In genomic region chr3:55017876-55018275, GRCh38 we compare ENCODE assay signal across 14 cellular contexts.
DNase-seq lines count a peak whose midpoint lies in the region; ATAC-seq and TF ChIP-seq lines count a peak whose summit lies in the region.
"Had no signal": no experiment of that assay in that cellular context is flagged by ENCODE, and none has a peak within 500 bp of the region (broad histone marks: within the 10 kb centered on the region; RNA-seq: fewer than 3 reads in every experiment).

No MANE protein-coding gene starts in this region.

- H3K4me2 ChIP-seq in neuronal stem cell (ENCODE audit: insufficient read depth, low read length, poor library complexity, severe bottlenecking): no peak overlapping the region
- no peak overlapping the region for H3K4me2 ChIP-seq in smooth muscle cell
- H3K4me2 ChIP-seq: BLaER1, GM23338 had no signal

- peaks cover 4% of the 10 kb centered on the region for H3K4me1 ChIP-seq in adipocyte (ENCODE audit: control insufficient read depth, insufficient read depth, low read length)
- peaks cover 3 to 11% of the 10 kb centered on the region in 2 donors for H3K4me1 ChIP-seq in neuronal stem cell (ENCODE audit: control insufficient read depth in 2 of 2, insufficient read depth in 1 of 2, low read depth in 1 of 2, low read length in 2 of 2)
- H3K4me1 ChIP-seq in smooth muscle cell (ENCODE audit: low read depth): no peaks in the 10 kb centered on the region
- no peaks in the 10 kb centered on the region for H3K4me1 ChIP-seq in right cardiac atrium (ENCODE audit: control insufficient read depth, insufficient read depth, low read length)
- H3K4me1 ChIP-seq: BLaER1 had no signal

- H4K91ac ChIP-seq in neuronal stem cell (ENCODE audit: low read depth, low read length, poor library complexity): no peak overlapping the region

- TF ChIP-seq CTCF in fibroblast of mammary gland (conservative IDR thresholded peaks at IDR 0.05; ENCODE audit: control insufficient read depth, insufficient read depth, low read depth, low read length): no peak
- TF ChIP-seq CTCF in smooth muscle cell (IDR thresholded peaks at IDR 0.05; ENCODE audit: borderline replicate concordance, insufficient read depth, poor library complexity, severe bottlenecking): no peak

- intact Hi-C loops in right cardiac atrium (cut with DNase I): no loop called here

- no peak overlapping the region for H2BK15ac ChIP-seq in neuronal stem cell (ENCODE audit: low read length)

- no peaks in the 10 kb centered on the region for H3K79me2 ChIP-seq in smooth muscle cell (ENCODE audit: low read depth)

- H4K20me1 ChIP-seq in smooth muscle cell (ENCODE audit: low read depth): no peaks in the 10 kb centered on the region
- H4K20me1 ChIP-seq: BLaER1 had no signal

- no peak overlapping the region for H2BK12ac ChIP-seq in neuronal stem cell (ENCODE audit: low read length)

- DNase-seq in adipocyte (ENCODE audit: low read depth) (peak; percentile 2), fibroblast of mammary gland (ENCODE audit: low read depth) (peak; percentile 44), neuronal stem cell (ENCODE audit: low spot score) (no peak), globus pallidus (ENCODE audit: low spot score) (no peak), smooth muscle cell (lab: John Stamatoyannopoulos, UW; ENCODE audit: unreplicated experiment) (no peak), right cardiac atrium (no peak)
- no peak for DNase-seq in stimulated activated CD8-positive, alpha-beta memory T cell treated with anti-CD3 and anti-CD28 coated beads, Interleukin-4, amount 100 ng/mL, for 48 hours
- DNase-seq: CD4-positive, alpha-beta memory T cell; DMS153; DMS79; GDM1; HCEC 1CT had no signal

- H2AK5ac ChIP-seq in neuronal stem cell (ENCODE audit: low read depth, low read length): no peak overlapping the region

- H3K18ac ChIP-seq in neuronal stem cell (ENCODE audit: low read length): no peak overlapping the region

- H3K9me3 ChIP-seq in adipocyte (ENCODE audit: control insufficient read depth, low read length) (no peaks in the 10 kb centered on the region), neuronal stem cell (replicated peaks in 1 of 2; ENCODE audit: control insufficient read depth in 2 of 2, insufficient read depth in 1 of 2, low read depth in 1 of 2, low read length in 2 of 2) (no peaks in the 10 kb centered on the region), smooth muscle cell (replicated peaks; ENCODE audit: low read depth) (no peaks in the 10 kb centered on the region), right cardiac atrium (ENCODE audit: control insufficient read depth, low read length) (no peaks in the 10 kb centered on the region)
- H3K9me3 ChIP-seq: BLaER1 had no signal

- no peaks in the 10 kb centered on the region for H3F3A ChIP-seq in smooth muscle cell (ENCODE audit: low read depth)

- no peaks in the 10 kb centered on the region for H3K79me1 ChIP-seq in neuronal stem cell (ENCODE audit: low read depth, low read length)

- no peak overlapping the region for H3K23ac ChIP-seq in neuronal stem cell (ENCODE audit: low read depth, low read length, poor library complexity)

- H4K8ac ChIP-seq in neuronal stem cell (ENCODE audit: low read depth, low read length): no peak overlapping the region

- H2BK120ac ChIP-seq in neuronal stem cell (ENCODE audit: low read depth, low read length): no peak overlapping the region

- H3K27ac ChIP-seq in neuronal stem cell (replicated peaks; ENCODE audit: low read length): no peak overlapping the region
- H3K27ac ChIP-seq in smooth muscle cell (ENCODE audit: low read depth): no peak overlapping the region
- no peak overlapping the region for H3K27ac ChIP-seq in right cardiac atrium (ENCODE audit: low read length)
- H3K27ac ChIP-seq: BLaER1 had no signal

- H2AFZ ChIP-seq in neuronal stem cell (ENCODE audit: low read length): peak overlapping the region; percentile 61
- H2AFZ ChIP-seq in smooth muscle cell (ENCODE audit: low read depth): no peak overlapping the region
- H2AFZ ChIP-seq: GM23338 had no signal

- H3K36me3 ChIP-seq in adipocyte (ENCODE audit: control insufficient read depth, insufficient read depth, low read length, severe bottlenecking) (no peaks in the 10 kb centered on the region), neuronal stem cell (replicated peaks in 1 of 2; ENCODE audit: control insufficient read depth in 2 of 2, insufficient read depth in 2 of 2, low read length in 2 of 2) (no peaks in the 10 kb centered on the region), smooth muscle cell (ENCODE audit: low read depth) (no peaks in the 10 kb centered on the region)
- H3K36me3 ChIP-seq: BLaER1 had no signal

- ATAC-seq in right cardiac atrium: no peak
- ATAC-seq: GM23338 had no signal

- no peak overlapping the region for H2BK5ac ChIP-seq in neuronal stem cell (ENCODE audit: low read length)

- H3K27me3 ChIP-seq in adipocyte (replicated peaks; ENCODE audit: control insufficient read depth, insufficient read depth, low read length): no peaks in the 10 kb centered on the region
- no peaks in the 10 kb centered on the region for H3K27me3 ChIP-seq in neuronal stem cell (ENCODE audit: control insufficient read depth in 3 of 3, insufficient read depth in 3 of 3, low read depth in 1 of 3, low read length in 3 of 3)
- H3K27me3 ChIP-seq in smooth muscle cell (ENCODE audit: low read depth): no peaks in the 10 kb centered on the region
- no peaks in the 10 kb centered on the region for H3K27me3 ChIP-seq in right cardiac atrium (ENCODE audit: control insufficient read depth, insufficient read depth)
- H3K27me3 ChIP-seq: BLaER1 had no signal

- H3K14ac ChIP-seq in neuronal stem cell (ENCODE audit: low read length): no peak overlapping the region

- H3K4ac ChIP-seq in neuronal stem cell (ENCODE audit: low read length): no peak overlapping the region

- no CpG with 5 or more reads among the region's 3 CpGs for WGBS in neuronal stem cell (ENCODE audit: extremely low coverage in 2 of 2, insufficient read length in 2 of 2, insufficient replicate concordance in 1 of 2), 2 donors
- WGBS in smooth muscle cell (ENCODE audit: low lambda C conversion rate): 100% methylated on average over 3 of the region's 3 CpGs
- WGBS in right cardiac atrium: 87% methylated on average over 3 of the region's 3 CpGs

- H3K9ac ChIP-seq in adipocyte (ENCODE audit: low read length) (no peak overlapping the region), neuronal stem cell (ENCODE audit: low read depth, low read length, poor library complexity) (no peak overlapping the region), smooth muscle cell (ENCODE audit: low read depth) (no peak overlapping the region)
- H3K9ac ChIP-seq: BLaER1 had no signal

- H3K4me3 ChIP-seq in adipocyte (ENCODE audit: low read length): no peak overlapping the region
- H3K4me3 ChIP-seq in fibroblast of mammary gland (ENCODE audit: control insufficient read depth, low read depth, low read length): no peak overlapping the region
- H3K4me3 ChIP-seq in neuronal stem cell (ENCODE audit: low read length in 2 of 2): no peak overlapping the region
- no peak overlapping the region for H3K4me3 ChIP-seq in smooth muscle cell
- no peak overlapping the region for H3K4me3 ChIP-seq in right cardiac atrium (ENCODE audit: low read length)
- H3K4me3 ChIP-seq: BLaER1, GM23338 had no signal

Comparison
In these comparisons a context has a peak if more than half of its experiments do, and no peak if none do; other contexts are left out.
1. DNase-seq: peak in adipocyte (single experiment) and fibroblast of mammary gland (single experiment); none in neuronal stem cell (single experiment), stimulated activated CD8-positive, alpha-beta memory T cell treated with anti-CD3 and anti-CD28 coated beads, Interleukin-4, amount 100 ng/mL, for 48 hours (single experiment), globus pallidus (single experiment), smooth muscle cell (single experiment) and right cardiac atrium (0 of 3).